In the genomic region with DNA sequence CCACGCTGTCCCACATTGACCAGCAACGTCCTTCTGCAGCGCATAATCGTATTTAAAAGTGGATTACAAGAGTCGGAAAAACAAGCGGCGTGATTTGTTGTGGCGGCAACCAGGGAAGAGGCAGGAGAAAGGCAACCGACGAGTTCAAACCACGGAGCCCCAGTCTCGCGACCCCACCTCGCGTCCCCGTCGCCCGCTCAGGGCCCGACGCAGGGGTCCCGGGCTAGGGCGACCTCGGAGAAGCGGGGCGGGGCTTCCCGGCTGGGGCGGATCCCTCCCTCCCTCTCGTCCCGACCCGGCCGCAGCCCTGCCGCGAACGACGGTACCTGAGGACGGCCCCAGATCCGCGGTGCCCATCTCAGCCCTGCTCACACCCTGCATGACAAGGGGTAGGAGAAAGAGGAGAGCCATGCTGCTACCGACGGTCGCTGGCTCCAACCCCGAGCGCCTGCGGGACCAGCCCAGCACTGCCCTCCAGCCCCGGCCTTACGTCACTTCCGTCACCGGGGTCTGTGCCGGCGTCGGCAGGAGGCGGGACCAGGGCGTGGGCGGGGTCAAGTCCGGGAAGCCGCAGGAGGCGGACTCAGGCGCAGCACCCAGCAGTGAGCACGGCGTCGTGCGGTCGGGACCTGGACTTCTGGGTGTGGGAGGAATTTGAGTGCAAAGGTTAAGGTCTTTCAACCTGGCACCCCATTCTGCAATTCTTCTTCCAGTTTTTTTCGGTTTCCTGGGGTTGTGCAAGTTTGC, we compare ENCODE assay signal across 8 cellular contexts. TPM values are rescaled to one million over a fixed set of nuclear protein-coding genes. Genes with fewer than 3 reads are reported as not detected.
A peak's percentile ranks its signal among the peaks of the same experiment; 100 is the strongest.
DNase-seq lines count a peak whose midpoint lies in the region; ATAC-seq and TF ChIP-seq lines count a peak whose summit lies in the region.

A gene (minus strand): TSS at position 469 of the 747 bp plus-strand sequence. CDS start 58 bp downstream, at position 411.

- no peaks in the 10 kb centered on the region for H3K36me3 ChIP-seq in uterus

- intact Hi-C loops in right cardiac atrium (cut with DNase I) = loop anchor here in 1 of 4 donors (10.0 kb wide), 2 partner anchors 46 to 124 kb away; no protein-coding TSS in a partner anchor
- intact Hi-C loops in uterus (cut with DNase I; ENCODE audit: low total_unique reads) = no loop called here

- no peaks in the 10 kb centered on the region for H3K9me3 ChIP-seq in right cardiac atrium (ENCODE audit: control insufficient read depth, low read length)
- H3K9me3 ChIP-seq in uterus = no peaks in the 10 kb centered on the region

- under 1% methylated on average over 62 of the region's 64 CpGs for WGBS in right cardiac atrium

- peaks cover 14% of the 10 kb centered on the region for H3K4me1 ChIP-seq in right cardiac atrium (ENCODE audit: control insufficient read depth, insufficient read depth, low read length)
- H3K4me1 ChIP-seq in uterus = no peaks in the 10 kb centered on the region

- peak within 1 kb of the TSS; percentile 88 for H3K27ac ChIP-seq in right cardiac atrium (ENCODE audit: low read length)
- peak within 1 kb of the TSS; percentile 94 to 97 for H3K27ac ChIP-seq in uterus

- in situ Hi-C loops in astrocyte of the cerebellum (cut with HindIII; ENCODE audit: low sequenced_read_pairs) = no loop called here

- no peaks in the 10 kb centered on the region for H3K27me3 ChIP-seq in right cardiac atrium (ENCODE audit: control insufficient read depth, insufficient read depth)
- no peaks in the 10 kb centered on the region for H3K27me3 ChIP-seq in uterus

- ATAC-seq in GM18511 (IDR thresholded peaks at IDR 0.05; ENCODE audit: unreplicated experiment) = peak; percentile 91
- ATAC-seq in HG03025 (IDR thresholded peaks at IDR 0.05; ENCODE audit: low FRiP score, unreplicated experiment) = peak; percentile 94
- peak; percentile 98 for ATAC-seq in right cardiac atrium

- DNase-seq in NCI-H2081 treated with DMSO at 0.1 percent for 48 hours (lab: John Stamatoyannopoulos, UW) (peak; percentile 17), T1000 (lab: John Stamatoyannopoulos, UW) (peak; percentile 82), astrocyte of the cerebellum (ENCODE audit: low read depth) (peak; percentile 68), right cardiac atrium (peak; percentile 98 to 100 (median 99)), putamen (ENCODE audit: low spot score) (peak; percentile 95), uterus (peak; percentile 95 to 98)

- H3K4me3 ChIP-seq in astrocyte of the cerebellum (ENCODE audit: low read depth, low read length) = peak within 1 kb of the TSS; percentile 93
- peak within 1 kb of the TSS; percentile 83 for H3K4me3 ChIP-seq in right cardiac atrium (ENCODE audit: low read length)
- H3K4me3 ChIP-seq in uterus = peak within 1 kb of the TSS; percentile 83 to 84

- TF ChIP-seq CTCF in astrocyte of the cerebellum (IDR thresholded peaks at IDR 0.05; ENCODE audit: low read depth, low read length, missing control alignments) (no peak), uterus (IDR thresholded peaks at IDR 0.05) (peak in 1 of 4 experiments; percentile 8)

- TF ChIP-seq POLR2A in uterus (IDR thresholded peaks at IDR 0.05) = peak; percentile 95 to 98

RNA-seq across cellular contexts. Expression of the gene that starts here (rescaled TPM):
- total RNA-seq in right cardiac atrium (100 to 1,000 TPM; 115 to 157 (median 141) TPM), uterus (100 to 1,000 TPM in 2 of 4 donors, 10 to 100 TPM in 2; 53.5 to 122 (median 94.9) TPM)
- 125 TPM for polyA plus RNA-seq in right cardiac atrium

Comparison
In these comparisons a context has a peak if more than half of its experiments do, and no peak if none do; other contexts are left out.
1. Peak in every context shown above with its lines: DNase-seq, ATAC-seq, H3K4me3 ChIP-seq and H3K27ac ChIP-seq.
2. DNase-seq: peak in every context shown above with its lines; median percentile 99 in right cardiac atrium; 96 in uterus; 95 in putamen; 82 in T1000; 68 in astrocyte of the cerebellum; 17 in NCI-H2081 treated with DMSO at 0.1 percent for 48 hours.